Comparison of ENCODE assay signal across 12 cellular contexts in the genomic region with DNA sequence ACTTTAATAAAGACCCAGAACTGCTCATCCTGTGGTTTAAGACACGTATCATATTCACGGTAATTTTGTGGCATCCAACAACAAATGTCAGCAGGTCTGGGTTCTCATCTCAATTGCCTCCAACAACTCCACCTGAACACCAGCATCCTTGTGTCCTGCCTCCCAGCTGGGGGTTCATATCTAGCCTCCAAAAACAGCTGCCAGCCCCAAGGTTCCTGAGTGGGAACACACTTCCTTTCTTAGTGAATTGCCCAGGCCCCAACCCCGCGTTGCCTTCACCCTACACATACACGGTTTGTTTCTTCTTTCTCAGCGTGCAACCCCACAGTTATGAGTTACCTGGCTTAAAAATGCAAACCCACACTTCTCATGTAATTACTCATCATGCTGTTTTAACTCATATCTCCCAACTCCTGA.
DNase-seq lines count a peak whose midpoint lies in the region; ATAC-seq and TF ChIP-seq lines count a peak whose summit lies in the region.
"Had no signal": no experiment of that assay in that cellular context is flagged by ENCODE, and none has a peak within 500 bp of the region (broad histone marks: within the 10 kb centered on the region; RNA-seq: fewer than 3 reads in every experiment).

No MANE protein-coding gene starts in this region.

- peak; percentile 40 for ATAC-seq in GM18868 (IDR thresholded peaks at IDR 0.05; ENCODE audit: unreplicated experiment)
- ATAC-seq in activated naive CD8-positive, alpha-beta T cell treated with anti-CD3 and anti-CD28 coated beads, Interleukin-2, amount 50 U/mL, for 24 hours: peak; percentile 22
- no peak for ATAC-seq in GM18498 (IDR thresholded peaks at IDR 0.05; ENCODE audit: unreplicated experiment)
- no peak for ATAC-seq in right lobe of liver
- ATAC-seq: body of pancreas had no signal

- H3K4me1 ChIP-seq in right lobe of liver: no peaks in the 10 kb centered on the region
- H3K4me1 ChIP-seq: body of pancreas had no signal

- no peaks in the 10 kb centered on the region for H3K27me3 Mint-ChIP-seq in activated naive CD8-positive, alpha-beta T cell treated with anti-CD3 and anti-CD28 coated beads, Interleukin-2, amount 50 U/mL, for 24 hours

- H3K4me3 ChIP-seq in right lobe of liver: no peak overlapping the region
- H3K4me3 ChIP-seq: body of pancreas, left ventricle myocardium inferior had no signal

- H3K4me3 Mint-ChIP-seq in activated naive CD8-positive, alpha-beta T cell treated with anti-CD3 and anti-CD28 coated beads, Interleukin-2, amount 50 U/mL, for 24 hours: peak overlapping the region; percentile 81

- H3K36me3 Mint-ChIP-seq in activated naive CD8-positive, alpha-beta T cell treated with anti-CD3 and anti-CD28 coated beads, Interleukin-2, amount 50 U/mL, for 24 hours (ENCODE audit: low read depth): peaks cover 82% of the 10 kb centered on the region

- intact Hi-C loops in right lobe of liver (cut with DNase I): no loop called here

- peak; percentile 75 for DNase-seq in activated CD4-positive, alpha-beta T cell treated with anti-CD3 and anti-CD28 coated beads for 48 hours
- DNase-seq in activated naive CD8-positive, alpha-beta T cell treated with anti-CD3 and anti-CD28 coated beads, Interleukin-2, amount 50 U/mL, for 24 hours: peak; percentile 51
- peak; percentile 54 to 58 for DNase-seq in stimulated activated CD4-positive, alpha-beta T cell treated with anti-CD3 and anti-CD28 coated beads, Interleukin-4, amount 100 ng/mL, for 4 hours
- DNase-seq in NCI-H1092 (lab: John Stamatoyannopoulos, UW) (no peak), right lobe of liver (no peak), SIG-M5 (lab: John Stamatoyannopoulos, UW) (no peak)
- DNase-seq: body of pancreas, Calu3, left ventricle myocardium inferior, NCI-H187 had no signal

- H3K27ac ChIP-seq in right lobe of liver: no peak overlapping the region
- H3K27ac ChIP-seq: body of pancreas, left ventricle myocardium inferior had no signal

- peak overlapping the region; percentile 100 for H3K27ac Mint-ChIP-seq in activated naive CD8-positive, alpha-beta T cell treated with anti-CD3 and anti-CD28 coated beads, Interleukin-2, amount 50 U/mL, for 24 hours

- no peak for TF ChIP-seq CTCF in right lobe of liver (IDR thresholded peaks at IDR 0.05)

- H3K36me3 ChIP-seq in right lobe of liver: no peaks in the 10 kb centered on the region
- H3K36me3 ChIP-seq: left ventricle myocardium inferior had no signal

- H3K9me3 ChIP-seq in right lobe of liver: no peaks in the 10 kb centered on the region
- H3K9me3 ChIP-seq: body of pancreas, left ventricle myocardium inferior had no signal

- H3K9me3 Mint-ChIP-seq in activated naive CD8-positive, alpha-beta T cell treated with anti-CD3 and anti-CD28 coated beads, Interleukin-2, amount 50 U/mL, for 24 hours: peaks cover 10% of the 10 kb centered on the region

- H3K4me1 Mint-ChIP-seq in activated naive CD8-positive, alpha-beta T cell treated with anti-CD3 and anti-CD28 coated beads, Interleukin-2, amount 50 U/mL, for 24 hours: peaks cover 99% of the 10 kb centered on the region

- no peaks in the 10 kb centered on the region for H3K27me3 ChIP-seq in right lobe of liver
- H3K27me3 ChIP-seq: body of pancreas had no signal

- TF ChIP-seq POLR2A in right lobe of liver (IDR thresholded peaks at IDR 0.05): no peak

- 66% methylated on average over 6 of the region's 6 CpGs for WGBS in right lobe of liver (ENCODE audit: insufficient coverage, low coverage, low lambda C conversion rate, missing lambda C conversion rate)

Comparison
In these comparisons a context has a peak if more than half of its experiments do, and no peak if none do; other contexts are left out.
1. ATAC-seq: peak in GM18868 (single experiment) and activated naive CD8-positive, alpha-beta T cell treated with anti-CD3 and anti-CD28 coated beads, Interleukin-2, amount 50 U/mL, for 24 hours (single experiment); none in GM18498 (single experiment) and right lobe of liver (0 of 4).
2. DNase-seq: peak in activated CD4-positive, alpha-beta T cell treated with anti-CD3 and anti-CD28 coated beads for 48 hours (single experiment), activated naive CD8-positive, alpha-beta T cell treated with anti-CD3 and anti-CD28 coated beads, Interleukin-2, amount 50 U/mL, for 24 hours (single experiment) and stimulated activated CD4-positive, alpha-beta T cell treated with anti-CD3 and anti-CD28 coated beads, Interleukin-4, amount 100 ng/mL, for 4 hours (2 of 2); none in NCI-H1092 (single experiment), right lobe of liver (0 of 3) and SIG-M5 (single experiment).